In genomic region chr4:7631288-7631633, GRCh38 we compare ENCODE assay signal across 20 cellular contexts.
DNase-seq lines count a peak whose midpoint lies in the region; ATAC-seq and TF ChIP-seq lines count a peak whose summit lies in the region.
"Had no signal": no experiment of that assay in that cellular context is flagged by ENCODE, and none has a peak within 500 bp of the region (broad histone marks: within the 10 kb centered on the region; RNA-seq: fewer than 3 reads in every experiment).

No MANE protein-coding gene starts in this region.

- H3K4me3 ChIP-seq in AG10803 (ENCODE audit: low read length), result peak overlapping the region; percentile 36
- H3K4me3 ChIP-seq in PC-3 (ENCODE audit: low read length), result no peak overlapping the region
- no peak overlapping the region for H3K4me3 ChIP-seq in fibroblast of lung (replicated peaks in 1 of 4; ENCODE audit: control extremely low read depth in 1 of 4, insufficient read depth in 1 of 4, low read depth in 3 of 4, low read length in 4 of 4)
- H3K4me3 ChIP-seq in sigmoid colon, result peak overlapping the region in 1 of 4 donors; percentile 16

- no peaks in the 10 kb centered on the region for H3K9me2 ChIP-seq in PC-3 (replicated peaks; ENCODE audit: low read length)

- H3K27ac ChIP-seq in PC-3 (ENCODE audit: low read length) (peak overlapping the region; percentile 99), fibroblast of lung (ENCODE audit: insufficient read depth, low read length) (peak overlapping the region; percentile 48), sigmoid colon (peak overlapping the region in 3 of 4 donors; percentile 49 to 59 (median 51))
- H3K27ac ChIP-seq: HL-60 had no signal

- TF ChIP-seq POLR2A in sigmoid colon (IDR thresholded peaks at IDR 0.05), result no peak

- H3K79me2 ChIP-seq in PC-3 (ENCODE audit: low read length) (no peaks in the 10 kb centered on the region), fibroblast of lung (ENCODE audit: control insufficient read depth, insufficient read depth, low read length) (no peaks in the 10 kb centered on the region)

- peaks cover 22% of the 10 kb centered on the region for H3K4me1 ChIP-seq in PC-3 (ENCODE audit: insufficient read depth, low read length)
- peaks cover 7% of the 10 kb centered on the region for H3K4me1 ChIP-seq in fibroblast of lung (ENCODE audit: control insufficient read depth, extremely low read depth, insufficient read depth, low read length)
- peaks cover 0 to 17% (median 16%) of the 10 kb centered on the region in 4 donors for H3K4me1 ChIP-seq in sigmoid colon

- ATAC-seq in PC-3 (peak; percentile 8; the same call in 1 of the 2 replicates), HG02840 (IDR thresholded peaks at IDR 0.05; ENCODE audit: low FRiP score, unreplicated experiment) (no peak)

- no peaks in the 10 kb centered on the region for H3F3A ChIP-seq in PC-3 (ENCODE audit: low read length, unreplicated experiment)

- POLR2A ChIA-PET in PC-3 (lab: Charles Lee; ENCODE audit: unreplicated experiment), result interaction anchor here (0.6 kb wide), 1 partner anchor 309 kb away, joined by 11 read pairs; the partner anchor contains the start of gene AFAP1

- H4K20me1 ChIP-seq in PC-3 (ENCODE audit: low read length) (no peaks in the 10 kb centered on the region), fibroblast of lung (ENCODE audit: control insufficient read depth, extremely low read depth, insufficient read depth, low read length) (no peaks in the 10 kb centered on the region)

- DNase-seq in AG10803 (ENCODE audit: low read depth) (no peak), PC-3 (no peak), fibroblast of lung (ENCODE audit: low read depth in 2 of 2) (no peak), sigmoid colon (no peak), COLO668 (lab: John Stamatoyannopoulos, UW; ENCODE audit: unreplicated experiment) (no peak), kidney glomerular epithelial cell (lab: John Stamatoyannopoulos, UW) (no peak)
- DNase-seq in activated effector memory CD4-positive, alpha-beta T cell treated with Interleukin-2 at 50 U/mL for 16 hours, result no peak
- DNase-seq: activated naive CD8-positive, alpha-beta T cell treated with anti-CD3 and anti-CD28 coated beads for 36 hours; activated T-cell treated with anti-CD3 and anti-CD28 coated beads for 4 hours; effector CD4-positive, alpha-beta T cell; Kasumi-1; mesendoderm; MV-4-11; naive B cell; NCI-H1436 treated with DMSO at 0.1 percent for 48 hours; RPMI8226; stimulated activated CD4-positive, alpha-beta T cell treated with anti-CD3 and anti-CD28 coated beads, Interleukin-2, amount 100 ng/mL, for 24 hours; T-helper 2 cell had no signal

- no TSS peak for BruUV-seq in PC-3 (replicated peaks; lab: Mats Ljungman, UMichigan)

- H3K36me3 ChIP-seq in PC-3 (ENCODE audit: low read depth, low read length), result no peaks in the 10 kb centered on the region
- no peaks in the 10 kb centered on the region for H3K36me3 ChIP-seq in fibroblast of lung (ENCODE audit: control insufficient read depth, insufficient read depth, low read length)
- no peaks in the 10 kb centered on the region for H3K36me3 ChIP-seq in sigmoid colon

- CTCF ChIA-PET in PC-3 (lab: Charles Lee), result interaction anchor here (0.6 kb wide), 7 partner anchors 40 to 295 kb away, joined by 3 to 8 read pairs (median 4); no protein-coding TSS in a partner anchor

- H3K9ac ChIP-seq in PC-3 (ENCODE audit: low read length) (no peak overlapping the region; the same call in 1 of the 2 replicates), fibroblast of lung (ENCODE audit: insufficient read depth, low read length) (peak overlapping the region; percentile 28)

- no peak overlapping the region for H2AFZ ChIP-seq in PC-3 (ENCODE audit: low read length)
- H2AFZ ChIP-seq in fibroblast of lung (ENCODE audit: low read length), result no peak overlapping the region

- TF ChIP-seq EP300 in sigmoid colon (IDR thresholded peaks at IDR 0.05), result no peak

- TF ChIP-seq CTCF in AG10803 (conservative IDR thresholded peaks at IDR 0.05; ENCODE audit: low read length) (no peak), PC-3 (conservative IDR thresholded peaks at IDR 0.05; ENCODE audit: low read depth, low read length) (no peak), fibroblast of lung (conservative IDR thresholded peaks at IDR 0.05 in 1 of 2, IDR thresholded peaks at IDR 0.05 in 1 of 2; ENCODE audit: low read depth in 1 of 2, low read length in 2 of 2) (no peak), sigmoid colon (IDR thresholded peaks at IDR 0.05) (no peak)

- WGBS in sigmoid colon, 2 donors, result 63 to 66% methylated on average over 5 of the region's 5 CpGs

- H3K27me3 ChIP-seq in PC-3 (ENCODE audit: low read length) (no peaks in the 10 kb centered on the region), fibroblast of lung (ENCODE audit: control insufficient read depth, insufficient read depth, low read length) (no peaks in the 10 kb centered on the region), sigmoid colon (peaks cover 0 to 7% (median under 1%) of the 10 kb centered on the region in 3 donors)

- H3K9me3 ChIP-seq in PC-3 (ENCODE audit: low read length), result no peaks in the 10 kb centered on the region
- H3K9me3 ChIP-seq in fibroblast of lung (ENCODE audit: control insufficient read depth, insufficient read depth, low read depth, low read length), result no peaks in the 10 kb centered on the region
- H3K9me3 ChIP-seq in sigmoid colon, result no peaks in the 10 kb centered on the region

- H3K4me2 ChIP-seq in PC-3 (ENCODE audit: low read length), result peak overlapping the region; percentile 82; the same call in 1 of the 2 replicates
- H3K4me2 ChIP-seq in fibroblast of lung (ENCODE audit: extremely low read depth, insufficient read depth, low read length), result peak overlapping the region; percentile 85

- intact Hi-C loops in PC-3 (cut with micrococcal nuclease) (no loop called here), sigmoid colon (cut with DNase I) (no loop called here)

Comparison
In these comparisons a context has a peak if more than half of its experiments do, and no peak if none do; other contexts are left out.
1. H3K27ac ChIP-seq: peak in every context shown above with its lines; median percentile 99 in PC-3; 51 in sigmoid colon; 48 in fibroblast of lung.